Comparison of ENCODE assay signal across 9 cellular contexts in the genomic region with DNA sequence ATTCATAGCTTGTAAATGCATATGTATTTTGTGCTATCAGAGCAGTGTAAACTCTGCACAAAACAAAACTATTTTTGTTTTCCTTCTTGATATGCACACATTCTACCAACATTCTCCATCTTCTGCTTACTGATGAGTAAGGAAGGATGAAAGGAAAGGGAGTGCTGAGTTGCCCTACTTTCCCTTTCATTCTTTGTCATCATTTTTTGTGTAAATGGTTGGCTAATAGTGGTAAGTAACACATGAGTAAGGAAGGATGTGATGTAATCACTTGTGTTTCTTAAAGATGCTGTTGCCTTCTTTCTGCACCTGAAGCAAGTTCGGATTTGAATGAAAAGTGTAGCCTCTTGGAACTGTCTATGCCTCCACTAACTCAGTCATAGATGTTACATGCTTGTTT. TPM values are rescaled to one million over a fixed set of nuclear protein-coding genes. Genes with fewer than 3 reads are reported as not detected.
DNase-seq lines count a peak whose midpoint lies in the region; ATAC-seq and TF ChIP-seq lines count a peak whose summit lies in the region.
"Had no signal": no experiment of that assay in that cellular context is flagged by ENCODE, and none has a peak within 500 bp of the region (broad histone marks: within the 10 kb centered on the region; RNA-seq: fewer than 3 reads in every experiment).

No MANE protein-coding gene starts in this region.

- intact Hi-C loops in aorta (cut with DNase I) = loop anchor here in 1 of 2 donors (5.0 kb wide), 1 partner anchor 65 kb away; no protein-coding TSS in a partner anchor

- no peak overlapping the region; the same call in 1 of the 2 replicates for H3K27ac ChIP-seq in OCI-LY3 (ENCODE audit: low read length)
- H3K27ac ChIP-seq in aorta (ENCODE audit: low read depth in 1 of 2, low read length in 2 of 2) = no peak overlapping the region

- H3K9me3 ChIP-seq in OCI-LY3 (ENCODE audit: insufficient read depth, low read length) = 0 out of 2 replicates have a peak, but pooled peaks cover 4% of the 10 kb centered on the region
- no peaks in the 10 kb centered on the region for H3K9me3 ChIP-seq in aorta (ENCODE audit: control insufficient read depth, low read length)

- 86 to 94% methylated on average over 1 of the region's 1 CpG for WGBS in aorta, 2 donors

- H3K36me3 ChIP-seq in OCI-LY3 (replicated peaks; ENCODE audit: low read depth, low read length) (peaks cover 9% of the 10 kb centered on the region), aorta (ENCODE audit: control insufficient read depth in 1 of 2, insufficient read depth in 2 of 2, low read length in 1 of 2) (no peaks in the 10 kb centered on the region)

- H3K4me1 ChIP-seq in OCI-LY3 (ENCODE audit: low read length) (peaks cover 21% of the 10 kb centered on the region), aorta (ENCODE audit: control insufficient read depth in 1 of 2, insufficient read depth in 2 of 2, low read length in 2 of 2) (no peaks in the 10 kb centered on the region)

- H3K4me3 ChIP-seq in OCI-LY3 (ENCODE audit: low read length) (no peak overlapping the region), fibroblast of villous mesenchyme (ENCODE audit: low read depth, low read length) (no peak overlapping the region), aorta (ENCODE audit: low read length in 2 of 2) (no peak overlapping the region)
- H3K4me3 ChIP-seq: skin epidermis had no signal

- peak; percentile 28 for ATAC-seq in GM21825 (IDR thresholded peaks at IDR 0.05; ENCODE audit: unreplicated experiment)
- ATAC-seq in GM19324 (IDR thresholded peaks at IDR 0.05; ENCODE audit: low FRiP score, unreplicated experiment) = no peak
- no peak for ATAC-seq in aorta (ENCODE audit: low FRiP score)

- H3K27me3 ChIP-seq in OCI-LY3 (ENCODE audit: low read depth, low read length) = no peaks in the 10 kb centered on the region
- no peaks in the 10 kb centered on the region for H3K27me3 ChIP-seq in aorta (ENCODE audit: control insufficient read depth in 1 of 2, insufficient read depth in 2 of 2, low read length in 1 of 2)

- no peak overlapping the region for H2AFZ ChIP-seq in OCI-LY3 (ENCODE audit: low read depth, low read length)

- H3K4me2 ChIP-seq in OCI-LY3 (ENCODE audit: low read length) = peak overlapping the region; percentile 41

- H3K79me2 ChIP-seq in OCI-LY3 (ENCODE audit: low read length) = peaks cover 56% of the 10 kb centered on the region

- H4K20me1 ChIP-seq in OCI-LY3 (ENCODE audit: insufficient read depth, low read length) = no peaks in the 10 kb centered on the region

- TF ChIP-seq CTCF in OCI-LY3 (IDR thresholded peaks at IDR 0.05; ENCODE audit: low read depth, low read length) (no peak), fibroblast of villous mesenchyme (IDR thresholded peaks at IDR 0.05; ENCODE audit: insufficient read depth, low read depth, low read length) (no peak)

- DNase-seq in ELR (ENCODE audit: low read depth) = peak; percentile 86
- DNase-seq in fibroblast of villous mesenchyme (ENCODE audit: low read depth) = peak; percentile 78
- no peak for DNase-seq in NCI-H2081 treated with DMSO at 0.1 percent for 48 hours (lab: John Stamatoyannopoulos, UW)
- no peak for DNase-seq in aorta
- DNase-seq in NCI-H1694 treated with DMSO at 0.1 percent for 48 hours (lab: John Stamatoyannopoulos, UW) = no peak

- H3K9ac ChIP-seq in OCI-LY3 (ENCODE audit: low read length) = no peak overlapping the region

RNA-seq across cellular contexts. Expression of a gene that starts 4.6 kb away (rescaled TPM):
- 40.6 and 54.8 TPM in 2 replicates for total RNA-seq in fibroblast of villous mesenchyme
- total RNA-seq in aorta = 10 to 100 TPM; 69.1 to 74.9 TPM
- polyA plus RNA-seq in aorta = 10 to 100 TPM in 1 of 2 donors, 1 to 10 TPM in 1; 5.0 to 13.4 TPM

Comparison
In these comparisons a context has a peak if more than half of its experiments do, and no peak if none do; other contexts are left out.
1. DNase-seq: peak in ELR (single experiment) and fibroblast of villous mesenchyme (single experiment); none in NCI-H2081 treated with DMSO at 0.1 percent for 48 hours (single experiment), aorta (0 of 2) and NCI-H1694 treated with DMSO at 0.1 percent for 48 hours (single experiment).